1 cellular context compared by ENCODE assay signal in the genomic region with DNA sequence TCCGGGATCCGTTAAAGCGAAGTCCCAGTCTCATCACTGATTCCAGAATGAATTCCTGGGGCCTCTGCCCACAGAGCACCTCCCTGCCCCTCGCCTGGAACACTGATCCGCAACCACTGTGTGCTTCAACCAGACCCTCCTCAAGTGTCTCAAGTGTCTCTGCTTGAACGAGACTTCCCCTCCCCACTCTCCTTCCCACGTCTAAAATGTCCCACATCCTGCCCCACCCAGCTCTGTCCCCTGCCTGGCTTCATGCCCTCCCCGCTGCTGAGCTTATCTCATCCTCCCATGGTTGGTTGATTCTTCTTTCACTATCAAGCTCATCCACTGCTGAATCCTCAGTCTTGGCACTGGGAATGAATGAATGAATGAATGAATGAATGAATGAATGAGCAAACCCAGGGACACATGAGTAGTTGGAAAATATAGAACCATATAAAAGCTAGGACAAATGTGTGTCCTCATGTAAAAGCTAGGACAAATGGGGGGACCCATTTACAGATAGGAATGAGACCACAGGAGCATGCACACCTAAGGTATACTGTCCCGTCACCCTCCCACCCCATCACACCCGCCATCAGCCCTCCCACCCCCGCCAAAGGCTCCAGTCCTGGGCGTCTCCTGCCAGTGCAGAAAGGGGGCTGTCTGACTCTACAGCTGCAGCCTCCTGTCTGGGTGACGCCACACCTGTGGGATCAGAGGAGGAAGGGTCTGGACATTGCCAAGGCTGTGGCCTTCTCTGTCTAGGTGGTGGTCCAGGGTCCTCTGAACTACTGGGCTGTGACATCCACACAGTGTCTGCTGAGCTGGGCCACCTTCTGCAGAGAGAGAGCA.
TF ChIP-seq lines count a peak whose summit lies in the region.

No MANE protein-coding gene starts in this region.

TF ChIP-seq in HepG2, 621 proteins besides CTCF, POLR2A, EP300 and RAD21:
- no peak for TF ChIP-seq SP4 (CRISPR knock-in tag; IDR thresholded peaks at IDR 0.05)
- no peak for TF ChIP-seq ZBTB1 (CRISPR knock-in tag; IDR thresholded peaks at IDR 0.05; ENCODE audit: borderline replicate concordance)
- TF ChIP-seq ZNF549 (CRISPR knock-in tag; IDR thresholded peaks at IDR 0.05), result no peak
- no peak for TF ChIP-seq NBN (conservative IDR thresholded peaks at IDR 0.05)
- TF ChIP-seq KDM3A (CRISPR knock-in tag; IDR thresholded peaks at IDR 0.05; ENCODE audit: low read depth), result no peak
- TF ChIP-seq SIN3B (IDR thresholded peaks at IDR 0.05; ENCODE audit: low read length), result no peak
- no peak for TF ChIP-seq ZNF3 (CRISPR knock-in tag; IDR thresholded peaks at IDR 0.05)
- TF ChIP-seq, protein P1, sequence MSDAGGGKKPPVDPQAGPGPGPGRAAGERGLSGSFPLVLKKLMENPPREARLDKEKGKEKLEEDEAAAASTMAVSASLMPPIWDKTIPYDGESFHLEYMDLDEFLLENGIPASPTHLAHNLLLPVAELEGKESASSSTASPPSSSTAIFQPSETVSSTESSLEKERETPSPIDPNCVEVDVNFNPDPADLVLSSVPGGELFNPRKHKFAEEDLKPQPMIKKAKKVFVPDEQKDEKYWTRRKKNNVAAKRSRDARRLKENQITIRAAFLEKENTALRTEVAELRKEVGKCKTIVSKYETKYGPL (CRISPR knock-in tag; IDR thresholded peaks at IDR 0.05), result no peak
- no peak for TF ChIP-seq ZNF451 (CRISPR knock-in tag; IDR thresholded peaks at IDR 0.05)
- TF ChIP-seq NONO (IDR thresholded peaks at IDR 0.05), result no peak
- TF ChIP-seq NONO (CRISPR knock-in tag; conservative IDR thresholded peaks at IDR 0.05), result no peak
- TF ChIP-seq, protein P2, sequence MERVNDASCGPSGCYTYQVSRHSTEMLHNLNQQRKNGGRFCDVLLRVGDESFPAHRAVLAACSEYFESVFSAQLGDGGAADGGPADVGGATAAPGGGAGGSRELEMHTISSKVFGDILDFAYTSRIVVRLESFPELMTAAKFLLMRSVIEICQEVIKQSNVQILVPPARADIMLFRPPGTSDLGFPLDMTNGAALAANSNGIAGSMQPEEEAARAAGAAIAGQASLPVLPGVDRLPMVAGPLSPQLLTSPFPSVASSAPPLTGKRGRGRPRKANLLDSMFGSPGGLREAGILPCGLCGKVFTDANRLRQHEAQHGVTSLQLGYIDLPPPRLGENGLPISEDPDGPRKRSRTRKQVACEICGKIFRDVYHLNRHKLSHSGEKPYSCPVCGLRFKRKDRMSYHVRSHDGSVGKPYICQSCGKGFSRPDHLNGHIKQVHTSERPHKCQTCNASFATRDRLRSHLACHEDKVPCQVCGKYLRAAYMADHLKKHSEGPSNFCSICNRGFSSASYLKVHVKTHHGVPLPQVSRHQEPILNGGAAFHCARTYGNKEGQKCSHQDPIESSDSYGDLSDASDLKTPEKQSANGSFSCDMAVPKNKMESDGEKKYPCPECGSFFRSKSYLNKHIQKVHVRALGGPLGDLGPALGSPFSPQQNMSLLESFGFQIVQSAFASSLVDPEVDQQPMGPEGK (CRISPR knock-in tag; IDR thresholded peaks at IDR 0.05), result no peak
- no peak for TF ChIP-seq PHF20 (CRISPR knock-in tag; IDR thresholded peaks at IDR 0.05)
- TF ChIP-seq AHR (CRISPR knock-in tag; IDR thresholded peaks at IDR 0.05), result no peak
- TF ChIP-seq SALL1 (CRISPR knock-in tag; IDR thresholded peaks at IDR 0.05), result no peak
- TF ChIP-seq PAF1 (CRISPR knock-in tag; IDR thresholded peaks at IDR 0.05), result no peak
- no peak for TF ChIP-seq ZNF343 (CRISPR knock-in tag; IDR thresholded peaks at IDR 0.05)
- no peak for TF ChIP-seq FOXP1 (IDR thresholded peaks at IDR 0.05)
- no peak for TF ChIP-seq FOXP1 (CRISPR knock-in tag; IDR thresholded peaks at IDR 0.05)
- TF ChIP-seq, protein P3, sequence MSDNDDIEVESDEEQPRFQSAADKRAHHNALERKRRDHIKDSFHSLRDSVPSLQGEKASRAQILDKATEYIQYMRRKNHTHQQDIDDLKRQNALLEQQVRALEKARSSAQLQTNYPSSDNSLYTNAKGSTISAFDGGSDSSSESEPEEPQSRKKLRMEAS (IDR thresholded peaks at IDR 0.05), result no peak
